Comparison of ENCODE assay signal across 20 cellular contexts in genomic region chr17:37146578-37147119, GRCh38.
A peak's percentile ranks its signal among the peaks of the same experiment; 100 is the strongest.
DNase-seq lines count a peak whose midpoint lies in the region; ATAC-seq and TF ChIP-seq lines count a peak whose summit lies in the region.
"Had no signal": no experiment of that assay in that cellular context is flagged by ENCODE, and none has a peak within 500 bp of the region (broad histone marks: within the 10 kb centered on the region; RNA-seq: fewer than 3 reads in every experiment).

No MANE protein-coding gene starts in this region.

- H3K27ac ChIP-seq in BLaER1 = no peak overlapping the region
- H3K27ac ChIP-seq in GM23338 (ENCODE audit: low read depth) = peak overlapping the region; percentile 20; the same call in 1 of the 2 replicates
- 0 out of 2 replicates have a peak overlapping the region, but pooled peaks have one; percentile 23 for H3K27ac ChIP-seq in PC-9
- no peak overlapping the region for H3K27ac ChIP-seq in tibial nerve
- H3K27ac ChIP-seq: body of pancreas, esophagus muscularis mucosa, heart right ventricle had no signal

- peaks cover 73% of the 10 kb centered on the region for H3K36me3 ChIP-seq in BLaER1
- peaks cover 3% of the 10 kb centered on the region; the same call in 1 of the 2 replicates for H3K36me3 ChIP-seq in GM23338 (ENCODE audit: insufficient read depth)
- H3K36me3 ChIP-seq in PC-9 (ENCODE audit: low read depth) = peaks cover 40% of the 10 kb centered on the region
- H3K36me3 ChIP-seq in tibial nerve = peaks cover 0 to 56% (median 0%) of the 10 kb centered on the region in 3 donors

- H3F3A ChIP-seq in GM23338 (replicated peaks; ENCODE audit: low read depth) (0 out of 2 replicates have a peak, but pooled peaks cover 12% of the 10 kb centered on the region), PC-9 (ENCODE audit: insufficient read depth, low read depth) (peaks cover 12% of the 10 kb centered on the region)

- no peaks in the 10 kb centered on the region for H3K79me2 ChIP-seq in GM23338 (replicated peaks; ENCODE audit: insufficient read depth)
- H3K79me2 ChIP-seq in PC-9 (ENCODE audit: low read depth) = no peaks in the 10 kb centered on the region

- H3K9me3 ChIP-seq in BLaER1 (no peaks in the 10 kb centered on the region), PC-9 (ENCODE audit: insufficient read depth, low read depth) (no peaks in the 10 kb centered on the region), tibial nerve (no peaks in the 10 kb centered on the region)
- H3K9me3 ChIP-seq: body of pancreas, esophagus muscularis mucosa, heart right ventricle had no signal

- no peak overlapping the region for H3K4me3 Mint-ChIP-seq in GM23338
- H3K4me3 Mint-ChIP-seq: activated naive CD4-positive, alpha-beta T cell treated with anti-CD3 and anti-CD28 coated beads for 36 hours; H9 had no signal

- TF ChIP-seq CTCF in GM23338 (conservative IDR thresholded peaks at IDR 0.05; ENCODE audit: low read depth in 2 of 2) (no peak), PC-9 (conservative IDR thresholded peaks at IDR 0.05) (no peak), tibial nerve (IDR thresholded peaks at IDR 0.05) (no peak)

- peak overlapping the region; percentile 9 for H3K4me2 ChIP-seq in BLaER1
- peak overlapping the region; percentile 46 for H3K4me2 ChIP-seq in GM23338
- no peak overlapping the region for H3K4me2 ChIP-seq in PC-9

- H3K9ac ChIP-seq in BLaER1 = no peak overlapping the region

- POLR2A ChIA-PET in PC-9 (lab: Charles Lee; ENCODE audit: unreplicated experiment) = no interaction called here

- peaks cover 15% of the 10 kb centered on the region for H3K4me1 ChIP-seq in BLaER1
- peaks cover 19% of the 10 kb centered on the region for H3K4me1 ChIP-seq in GM23338 (ENCODE audit: insufficient read depth)
- H3K4me1 ChIP-seq in PC-9 (replicated peaks; ENCODE audit: insufficient read depth) = peaks cover 14% of the 10 kb centered on the region
- H3K4me1 ChIP-seq in tibial nerve = no peaks in the 10 kb centered on the region
- H3K4me1 ChIP-seq: body of pancreas, esophagus muscularis mucosa, heart right ventricle had no signal

- TF ChIP-seq EP300 in tibial nerve (IDR thresholded peaks at IDR 0.05) = no peak

- no TSS peak for BruUV-seq in PC-9 (replicated peaks; lab: Mats Ljungman, UMichigan)

- no peak for TF ChIP-seq POLR2A in tibial nerve (IDR thresholded peaks at IDR 0.05)

- H3K4me3 ChIP-seq in BLaER1 (no peak overlapping the region), GM23338 (no peak overlapping the region), PC-9 (no peak overlapping the region), tibial nerve (no peak overlapping the region)
- H3K4me3 ChIP-seq: body of pancreas, esophagus muscularis mucosa, heart right ventricle had no signal

- intact Hi-C loops in PC-9 (cut with micrococcal nuclease; ENCODE audit: unreplicated experiment) = no loop called here

- H4K20me1 ChIP-seq in BLaER1 = no peaks in the 10 kb centered on the region
- 0 out of 2 replicates have a peak, but pooled peaks cover 3% of the 10 kb centered on the region for H4K20me1 ChIP-seq in GM23338 (replicated peaks; ENCODE audit: insufficient read depth)
- peaks cover 9% of the 10 kb centered on the region; the same call in 1 of the 2 replicates for H4K20me1 ChIP-seq in PC-9 (ENCODE audit: insufficient read depth)

- H3K27me3 ChIP-seq in BLaER1 = no peaks in the 10 kb centered on the region
- H3K27me3 ChIP-seq in GM23338 (ENCODE audit: insufficient read depth) = no peaks in the 10 kb centered on the region
- no peaks in the 10 kb centered on the region for H3K27me3 ChIP-seq in PC-9 (ENCODE audit: insufficient read depth, low read depth)
- H3K27me3 ChIP-seq in tibial nerve = no peaks in the 10 kb centered on the region
- H3K27me3 ChIP-seq: body of pancreas, esophagus muscularis mucosa, heart right ventricle had no signal

- WGBS in tibial nerve, 2 donors = 76 to 80% methylated on average over 7 of the region's 7 CpGs

- peaks cover 17% of the 10 kb centered on the region for H3K4me1 Mint-ChIP-seq in GM23338

- peaks cover 22% of the 10 kb centered on the region for H3K36me3 Mint-ChIP-seq in GM23338 (ENCODE audit: low read depth)

- H3K9me3 Mint-ChIP-seq in GM23338 = no peaks in the 10 kb centered on the region
- H3K9me3 Mint-ChIP-seq: activated naive CD4-positive, alpha-beta T cell treated with anti-CD3 and anti-CD28 coated beads for 36 hours; H9 had no signal

- no peak for ATAC-seq in GM23338
- ATAC-seq: body of pancreas, heart right ventricle, sciatic nerve had no signal

- peak overlapping the region; percentile 21; the same call in 1 of the 2 replicates for H3K27ac Mint-ChIP-seq in GM23338

- CTCF ChIA-PET in PC-9 (lab: Charles Lee) = no interaction called here

- H3K27me3 Mint-ChIP-seq in GM23338 (ENCODE audit: insufficient read depth, low read depth, poor library complexity) = no peaks in the 10 kb centered on the region

- H2AFZ ChIP-seq in GM23338 = no peak overlapping the region
- H2AFZ ChIP-seq in PC-9 = no peak overlapping the region

- DNase-seq in GM23338 (ENCODE audit: low spot score) (no peak), PC-9 (no peak), left kidney (ENCODE audit: low read depth, low spot score) (peak; percentile 15), tibial nerve (ENCODE audit: low spot score in 2 of 2) (no peak), NOMO-1 treated with dmso at 0.1 percent for 144 hours (lab: John Stamatoyannopoulos, UW; ENCODE audit: unreplicated experiment) (no peak), amniotic stem cell (lab: John Stamatoyannopoulos, UW) (no peak)
- DNase-seq: activated CD4-positive, alpha-beta T cell treated with anti-CD3 and anti-CD28 coated beads for 48 hours; AML-193; body of pancreas; H9; heart right ventricle; NCI-H187 treated with DMSO at 0.1 percent for 48 hours; NCI-H82; SHP77; stimulated activated CD4-positive, alpha-beta T cell treated with anti-CD3 and anti-CD28 coated beads, Interleukin-1b, Interleukin-23, amount 100 ng/mL, for 48 hours; substantia nigra had no signal

- H3K9me2 ChIP-seq in GM23338 (ENCODE audit: insufficient read depth) (no peaks in the 10 kb centered on the region), PC-9 (ENCODE audit: insufficient read depth) (no peaks in the 10 kb centered on the region)

TF ChIP-seq in GM23338, 12 proteins besides CTCF, POLR2A, EP300 and RAD21 (continues in another document):
- no peak for TF ChIP-seq EZH2 (IDR thresholded peaks at IDR 0.05; ENCODE audit: low read depth, unreplicated experiment)
- TF ChIP-seq POLR2AphosphoS5 (IDR thresholded peaks at IDR 0.05; ENCODE audit: low read depth) = no peak
- TF ChIP-seq ZNF331 (CRISPR knock-in tag; IDR thresholded peaks at IDR 0.05; ENCODE audit: low read depth) = no peak
- TF ChIP-seq, protein P1, sequence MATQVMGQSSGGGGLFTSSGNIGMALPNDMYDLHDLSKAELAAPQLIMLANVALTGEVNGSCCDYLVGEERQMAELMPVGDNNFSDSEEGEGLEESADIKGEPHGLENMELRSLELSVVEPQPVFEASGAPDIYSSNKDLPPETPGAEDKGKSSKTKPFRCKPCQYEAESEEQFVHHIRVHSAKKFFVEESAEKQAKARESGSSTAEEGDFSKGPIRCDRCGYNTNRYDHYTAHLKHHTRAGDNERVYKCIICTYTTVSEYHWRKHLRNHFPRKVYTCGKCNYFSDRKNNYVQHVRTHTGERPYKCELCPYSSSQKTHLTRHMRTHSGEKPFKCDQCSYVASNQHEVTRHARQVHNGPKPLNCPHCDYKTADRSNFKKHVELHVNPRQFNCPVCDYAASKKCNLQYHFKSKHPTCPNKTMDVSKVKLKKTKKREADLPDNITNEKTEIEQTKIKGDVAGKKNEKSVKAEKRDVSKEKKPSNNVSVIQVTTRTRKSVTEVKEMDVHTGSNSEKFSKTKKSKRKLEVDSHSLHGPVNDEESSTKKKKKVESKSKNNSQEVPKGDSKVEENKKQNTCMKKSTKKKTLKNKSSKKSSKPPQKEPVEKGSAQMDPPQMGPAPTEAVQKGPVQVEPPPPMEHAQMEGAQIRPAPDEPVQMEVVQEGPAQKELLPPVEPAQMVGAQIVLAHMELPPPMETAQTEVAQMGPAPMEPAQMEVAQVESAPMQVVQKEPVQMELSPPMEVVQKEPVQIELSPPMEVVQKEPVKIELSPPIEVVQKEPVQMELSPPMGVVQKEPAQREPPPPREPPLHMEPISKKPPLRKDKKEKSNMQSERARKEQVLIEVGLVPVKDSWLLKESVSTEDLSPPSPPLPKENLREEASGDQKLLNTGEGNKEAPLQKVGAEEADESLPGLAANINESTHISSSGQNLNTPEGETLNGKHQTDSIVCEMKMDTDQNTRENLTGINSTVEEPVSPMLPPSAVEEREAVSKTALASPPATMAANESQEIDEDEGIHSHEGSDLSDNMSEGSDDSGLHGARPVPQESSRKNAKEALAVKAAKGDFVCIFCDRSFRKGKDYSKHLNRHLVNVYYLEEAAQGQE (IDR thresholded peaks at IDR 0.05; ENCODE audit: unreplicated experiment) = no peak
- TF ChIP-seq STAT1 (IDR thresholded peaks at IDR 0.05; ENCODE audit: unreplicated experiment) = no peak
- TF ChIP-seq CREB1 (CRISPR knock-in tag; IDR thresholded peaks at IDR 0.05; ENCODE audit: low read depth) = no peak
- no peak for TF ChIP-seq EZH2phosphoT487 (IDR thresholded peaks at IDR 0.05; ENCODE audit: unreplicated experiment)
- TF ChIP-seq NANOG (IDR thresholded peaks at IDR 0.05; ENCODE audit: borderline replicate concordance) = no peak
- TF ChIP-seq, protein P2, sequence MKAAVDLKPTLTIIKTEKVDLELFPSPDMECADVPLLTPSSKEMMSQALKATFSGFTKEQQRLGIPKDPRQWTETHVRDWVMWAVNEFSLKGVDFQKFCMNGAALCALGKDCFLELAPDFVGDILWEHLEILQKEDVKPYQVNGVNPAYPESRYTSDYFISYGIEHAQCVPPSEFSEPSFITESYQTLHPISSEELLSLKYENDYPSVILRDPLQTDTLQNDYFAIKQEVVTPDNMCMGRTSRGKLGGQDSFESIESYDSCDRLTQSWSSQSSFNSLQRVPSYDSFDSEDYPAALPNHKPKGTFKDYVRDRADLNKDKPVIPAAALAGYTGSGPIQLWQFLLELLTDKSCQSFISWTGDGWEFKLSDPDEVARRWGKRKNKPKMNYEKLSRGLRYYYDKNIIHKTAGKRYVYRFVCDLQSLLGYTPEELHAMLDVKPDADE (IDR thresholded peaks at IDR 0.05) = no peak

Comparison
In these comparisons a context has a peak if more than half of its experiments do, and no peak if none do; other contexts are left out.
1. H3K27ac ChIP-seq: peak in GM23338 (single experiment) and PC-9 (single experiment); none in BLaER1 (single experiment) and tibial nerve (0 of 4).